Comparison of ENCODE assay signal across 1 cellular context in the genomic region with DNA sequence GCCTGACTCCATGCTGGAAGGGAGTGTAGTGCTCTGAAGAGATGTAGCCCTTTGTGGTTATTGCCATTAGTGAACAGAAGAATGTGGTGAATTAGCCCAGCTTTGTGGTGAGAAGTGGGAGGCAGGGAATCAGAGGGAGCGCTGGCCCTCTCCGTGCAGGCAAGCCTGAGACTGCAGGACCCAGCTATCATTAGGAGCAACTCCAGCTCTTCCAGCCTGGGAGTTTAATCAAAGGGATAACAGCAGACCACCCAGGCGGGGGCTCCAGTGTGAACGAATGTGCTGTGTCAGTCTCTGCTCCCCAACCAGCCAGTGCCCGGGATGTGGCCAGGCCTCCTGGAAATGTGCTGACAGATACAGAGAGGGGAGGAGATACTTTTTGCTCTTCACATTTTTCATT.
TF ChIP-seq lines count a peak whose summit lies in the region.

No MANE protein-coding gene starts in this region.

TF ChIP-seq in H1, 55 proteins besides CTCF, POLR2A, EP300 and RAD21:
- TF ChIP-seq KDM4A (IDR thresholded peaks at IDR 0.05; ENCODE audit: low read depth, low read length, severe bottlenecking) = no peak
- peak; percentile 60 for TF ChIP-seq BACH1 (IDR thresholded peaks at IDR 0.05; ENCODE audit: low read length)
